36 cellular contexts compared by ENCODE assay signal in genomic region chr3:29942297-29942696, GRCh38.
"Had no signal": no experiment of that assay in that cellular context is flagged by ENCODE, and none has a peak within 500 bp of the region (broad histone marks: within the 10 kb centered on the region; RNA-seq: fewer than 3 reads in every experiment).

No MANE protein-coding gene starts in this region.

- H3K27ac ChIP-seq: adrenal gland, body of pancreas, brain microvascular endothelial cell, breast epithelium, VCaP had no signal

- FAIRE-seq: TTC549 had no signal

- DNase-seq: activated B cell treated with CpG ODN at 0.5 μM for 24 hours; activated CD4-positive, alpha-beta memory T cell treated with anti-CD3 and anti-CD28 coated beads for 36 hours; activated CD4-positive, alpha-beta T cell treated with anti-CD3 and anti-CD28 coated beads for 4 hours; activated CD4-positive, alpha-beta T cell treated with anti-CD3 and anti-CD28 coated beads, Interleukin-2, amount 10 ng/mL, durations not matched to agents 24 days and 14 days; activated CD4-positive, alpha-beta T cell treated with anti-CD3 and anti-CD28 coated beads, Interleukin-2, amount 50 U/mL, for 1 hour; activated CD4-positive, alpha-beta T cell treated with anti-CD3 and anti-CD28 coated beads, Interleukin-2, amount 50 U/mL, for 4 hours; activated CD4-positive, CD25-positive, alpha-beta regulatory T cell treated with anti-CD3 and anti-CD28 coated beads, Interleukin-2, amount 50 U/mL, for 72 hours; activated CD8-positive, alpha-beta memory T cell treated with anti-CD3 and anti-CD28 coated beads, Interleukin-2, amount 50 U/mL, for 4 hours; activated CD8-positive, alpha-beta T cell treated with anti-CD3 and anti-CD28 coated beads for 36 hours; activated effector memory CD4-positive, alpha-beta T cell treated with anti-CD3 and anti-CD28 coated beads, Interleukin-2, amount 50 U/mL, for 16 hours; activated gamma-delta T cell treated with Interleukin-2 at 50 U/mL for 16 hours; activated naive CD4-positive, alpha-beta T cell; activated naive CD4-positive, alpha-beta T cell treated with anti-CD3 and anti-CD28 coated beads for 36 hours; activated naive CD4-positive, alpha-beta T cell treated with anti-CD3 and anti-CD28 coated beads, Interleukin-2, amount 50 U/mL, for 16 hours; activated naive CD8-positive, alpha-beta T cell treated with anti-CD3 and anti-CD28 coated beads, Interleukin-2, amount 10 ng/mL, durations not matched to agents 7 days and 5 days; activated T-cell treated with anti-CD3 and anti-CD28 coated beads for 4 hours; activated T-cell treated with anti-CD3 and anti-CD28 coated beads, Interleukin-2, amount 50 U/mL, for 1 hour; activated T-cell treated with anti-CD3 and anti-CD28 coated beads, Interleukin-2, amount 50 U/mL, for 4 hours; activated T-cell treated with anti-CD3 and anti-CD28 coated beads, Interleukin-2, amount 50 U/mL, for 72 hours; adrenal gland; amniotic stem cell; aorta; body of pancreas; brain microvascular endothelial cell; central memory CD4-positive, alpha-beta T cell; T-helper 1 cell; T-helper 2 cell; T-helper 9 cell had no signal

- H3K36me3 Mint-ChIP-seq: activated CD4-positive, alpha-beta memory T cell treated with anti-CD3 and anti-CD28 coated beads for 36 hours; activated naive CD4-positive, alpha-beta T cell treated with anti-CD3 and anti-CD28 coated beads, Interleukin-2, amount 50 U/mL, for 72 hours; activated naive CD8-positive, alpha-beta T cell treated with anti-CD3 and anti-CD28 coated beads, Interleukin-2, amount 10 ng/mL, durations not matched to agents 7 days and 5 days had no signal

- H3K27me3 Mint-ChIP-seq: activated B cell treated with CpG ODN at 0.5 μM for 24 hours had no signal

- H3K4me3 Mint-ChIP-seq: activated B cell treated with CpG ODN at 0.5 μM for 24 hours; activated CD4-positive, alpha-beta memory T cell treated with anti-CD3 and anti-CD28 coated beads for 36 hours; activated CD4-positive, alpha-beta T cell treated with anti-CD3 and anti-CD28 coated beads, Interleukin-2, amount 10 ng/mL, durations not matched to agents 24 days and 14 days; activated CD8-positive, alpha-beta T cell treated with anti-CD3 and anti-CD28 coated beads for 36 hours; activated naive CD4-positive, alpha-beta T cell treated with anti-CD3 and anti-CD28 coated beads for 36 hours; activated naive CD8-positive, alpha-beta T cell treated with anti-CD3 and anti-CD28 coated beads, Interleukin-2, amount 10 ng/mL, durations not matched to agents 7 days and 5 days; activated T-cell treated with anti-CD3 and anti-CD28 coated beads, Interleukin-2, amount 50 U/mL, for 4 hours; activated T-cell treated with anti-CD3 and anti-CD28 coated beads, Interleukin-2, amount 50 U/mL, for 72 hours; activated T-helper 1 cell treated with anti-CD3 and anti-CD28 coated beads, Interleukin-12 subunit alpha, Interleukin-12 subunit beta, Interleukin-2, Interleukin-4 antibody, amounts not matched to agents 30 ng/mL and 10 ng/mL and 1 ng/mL, durations not matched to agents 14 hours and 24 hours and 36 hours; activated T-helper 17 cell treated with anti-CD3 and anti-CD28 coated beads, Interleukin-2, amount 50 U/mL, for 72 hours; T-helper 1 cell treated with Interleukin-12 subunit alpha and Interleukin-12 subunit beta and Interleukin-4 antibody, amounts not matched to agents 30 μg/mL and 1 μg/mL, for 36 hours; T-helper 2 cell treated with Interferon-gamma antibody and Interleukin-4, amounts not matched to agents 5 μg/mL and 100 μg/mL, for 36 hours had no signal

- H3K9me3 Mint-ChIP-seq: activated B cell treated with CpG ODN at 0.5 μM for 24 hours; activated CD4-positive, alpha-beta memory T cell treated with anti-CD3 and anti-CD28 coated beads for 36 hours; activated CD4-positive, alpha-beta T cell treated with anti-CD3 and anti-CD28 coated beads, Interleukin-2, amount 10 ng/mL, durations not matched to agents 24 days and 14 days; activated CD8-positive, alpha-beta T cell treated with anti-CD3 and anti-CD28 coated beads for 36 hours; activated naive CD4-positive, alpha-beta T cell treated with anti-CD3 and anti-CD28 coated beads for 36 hours; activated naive CD8-positive, alpha-beta T cell treated with anti-CD3 and anti-CD28 coated beads, Interleukin-2, amount 10 ng/mL, durations not matched to agents 7 days and 5 days; activated T-cell treated with anti-CD3 and anti-CD28 coated beads, Interleukin-2, amount 50 U/mL, for 4 hours; activated T-helper 1 cell treated with anti-CD3 and anti-CD28 coated beads, Interleukin-12 subunit alpha, Interleukin-12 subunit beta, Interleukin-2, Interleukin-4 antibody, amounts not matched to agents 30 ng/mL and 10 ng/mL and 1 ng/mL, durations not matched to agents 14 hours and 24 hours and 36 hours; activated T-helper 17 cell treated with anti-CD3 and anti-CD28 coated beads, Interleukin-2, amount 50 U/mL, for 72 hours; T-helper 1 cell treated with Interleukin-12 subunit alpha and Interleukin-12 subunit beta and Interleukin-4 antibody, amounts not matched to agents 30 μg/mL and 1 μg/mL, for 36 hours had no signal

- H3K36me3 ChIP-seq: adrenal gland, brain microvascular endothelial cell, breast epithelium had no signal

- H3K27me3 ChIP-seq: adrenal gland, body of pancreas, brain microvascular endothelial cell, breast epithelium had no signal

- H3K4me1 ChIP-seq: body of pancreas, breast epithelium had no signal

- H3K4me1 Mint-ChIP-seq: activated B cell treated with CpG ODN at 0.5 μM for 24 hours; activated CD4-positive, alpha-beta T cell treated with anti-CD3 and anti-CD28 coated beads, Interleukin-2, amount 10 ng/mL, durations not matched to agents 24 days and 14 days; activated naive CD8-positive, alpha-beta T cell treated with anti-CD3 and anti-CD28 coated beads, Interleukin-2, amount 10 ng/mL, durations not matched to agents 7 days and 5 days; activated T-helper 17 cell treated with anti-CD3 and anti-CD28 coated beads, Interleukin-2, amount 50 U/mL, for 72 hours had no signal

- H3K27ac Mint-ChIP-seq: activated B cell treated with CpG ODN at 0.5 μM for 24 hours; activated CD4-positive, alpha-beta memory T cell treated with anti-CD3 and anti-CD28 coated beads for 36 hours; activated CD4-positive, alpha-beta T cell treated with anti-CD3 and anti-CD28 coated beads, Interleukin-2, amount 10 ng/mL, durations not matched to agents 24 days and 14 days; activated CD8-positive, alpha-beta T cell treated with anti-CD3 and anti-CD28 coated beads for 36 hours; activated naive CD4-positive, alpha-beta T cell treated with anti-CD3 and anti-CD28 coated beads for 36 hours; activated naive CD4-positive, alpha-beta T cell treated with anti-CD3 and anti-CD28 coated beads, Interleukin-2, amount 50 U/mL, for 72 hours; activated naive CD8-positive, alpha-beta T cell treated with anti-CD3 and anti-CD28 coated beads, Interleukin-2, amount 10 ng/mL, durations not matched to agents 7 days and 5 days; activated T-cell treated with anti-CD3 and anti-CD28 coated beads, Interleukin-2, amount 50 U/mL, for 72 hours; activated T-helper 1 cell treated with anti-CD3 and anti-CD28 coated beads, Interleukin-12 subunit alpha, Interleukin-12 subunit beta, Interleukin-2, Interleukin-4 antibody, amounts not matched to agents 30 ng/mL and 10 ng/mL and 1 ng/mL, durations not matched to agents 14 hours and 24 hours and 36 hours; activated T-helper 17 cell treated with anti-CD3 and anti-CD28 coated beads, Interleukin-2, amount 50 U/mL, for 72 hours; T-helper 1 cell treated with Interleukin-12 subunit alpha and Interleukin-12 subunit beta and Interleukin-4 antibody, amounts not matched to agents 30 μg/mL and 1 μg/mL, for 36 hours; T-helper 2 cell treated with Interferon-gamma antibody and Interleukin-4, amounts not matched to agents 5 μg/mL and 100 μg/mL, for 36 hours had no signal

- H3K9me3 ChIP-seq: adrenal gland, body of pancreas, breast epithelium had no signal

- H3K4me3 ChIP-seq: adrenal gland, body of pancreas, breast epithelium had no signal

- ATAC-seq: activated CD8-positive, alpha-beta T cell treated with anti-CD3 and anti-CD28 coated beads for 36 hours; activated naive CD4-positive, alpha-beta T cell treated with anti-CD3 and anti-CD28 coated beads, Interleukin-2, amount 50 U/mL, for 72 hours; activated T-cell treated with anti-CD3 and anti-CD28 coated beads, Interleukin-2, amount 50 U/mL, for 4 hours; activated T-cell treated with anti-CD3 and anti-CD28 coated beads, Interleukin-2, amount 50 U/mL, for 72 hours; activated T-helper 17 cell treated with anti-CD3 and anti-CD28 coated beads, Interleukin-2, amount 50 U/mL, for 72 hours; body of pancreas had no signal
